Comparison of ENCODE assay signal across 12 cellular contexts in the genomic region with DNA sequence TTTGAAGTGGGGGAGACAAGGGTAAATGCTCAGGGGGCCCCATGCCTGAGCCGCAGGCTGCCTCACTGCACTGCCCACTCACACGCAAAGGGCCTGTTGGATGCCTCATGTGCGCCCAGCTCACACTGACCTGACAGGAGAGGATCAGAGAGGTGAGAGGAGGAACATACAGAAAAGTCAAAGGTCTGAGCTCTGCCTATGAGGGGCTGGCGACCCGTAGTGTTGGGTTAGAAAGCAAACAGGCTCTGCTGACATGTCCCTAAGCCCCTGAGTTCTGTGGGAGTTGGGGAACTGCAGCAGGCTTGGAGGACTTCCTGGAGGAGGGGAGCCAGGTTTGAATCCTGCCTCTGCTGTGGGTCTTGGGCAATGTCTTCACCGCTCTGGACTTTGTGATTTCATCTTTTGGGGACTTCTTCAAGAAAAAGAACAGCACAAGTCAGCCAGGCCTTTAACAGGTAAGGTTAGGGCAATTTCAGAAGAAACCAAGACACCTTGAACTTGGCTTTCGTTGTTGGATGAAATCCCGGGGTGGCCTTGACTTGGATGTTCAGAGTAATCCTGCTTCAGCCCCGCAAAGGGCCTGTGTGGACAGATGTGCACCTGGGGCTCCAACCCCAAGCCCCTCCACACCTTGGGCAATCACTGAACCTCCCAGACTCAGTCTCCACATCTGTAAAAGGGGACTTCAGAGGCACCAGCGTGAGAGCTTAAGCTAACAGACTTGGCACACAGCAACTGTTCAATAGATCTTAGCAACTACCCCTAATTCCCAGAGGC.
DNase-seq lines count a peak whose midpoint lies in the region; ATAC-seq, FAIRE-seq and TF ChIP-seq lines count a peak whose summit lies in the region.
"Had no signal": no experiment of that assay in that cellular context is flagged by ENCODE, and none has a peak within 500 bp of the region (broad histone marks: within the 10 kb centered on the region; RNA-seq: fewer than 3 reads in every experiment).

No MANE protein-coding gene starts in this region.

- no peak for TF ChIP-seq RAD21 in K562 (CRISPR knock-in tag; conservative IDR thresholded peaks at IDR 0.05 in 1 of 2, IDR thresholded peaks at IDR 0.05 in 1 of 2)

- TF ChIP-seq CTCF in HFFc6 (IDR thresholded peaks at IDR 0.05) = no peak
- no peak for TF ChIP-seq CTCF in K562 (IDR thresholded peaks at IDR 0.05 in 2 of 3, conservative IDR thresholded peaks at IDR 0.05 in 1 of 3; ENCODE audit: insufficient read depth in 2 of 3, low read depth in 1 of 3, low read length in 3 of 3)
- TF ChIP-seq CTCF in lower lobe of right lung (IDR thresholded peaks at IDR 0.05) = no peak

- no peak for TF ChIP-seq POLR2A in K562 (conservative IDR thresholded peaks at IDR 0.05)

- H4K20me1 ChIP-seq in K562 (replicated peaks; ENCODE audit: control insufficient read depth, insufficient read depth, low read length) = peaks cover 4% of the 10 kb centered on the region; the same call in 1 of the 2 replicates

- H3K36me3 ChIP-seq in K562 (ENCODE audit: control insufficient read depth, insufficient read depth, low read length) (no peaks in the 10 kb centered on the region), lower lobe of right lung (no peaks in the 10 kb centered on the region)

- peak overlapping the region; percentile 85 for H3K27ac Mint-ChIP-seq in HFFc6
- no peak overlapping the region for H3K27ac Mint-ChIP-seq in immature natural killer cell
- H3K27ac Mint-ChIP-seq: activated CD8-positive, alpha-beta T cell treated with anti-CD3 and anti-CD28 coated beads, Interleukin-2, amount 10 ng/mL, durations not matched to agents 7 days and 5 days; activated naive CD4-positive, alpha-beta T cell treated with anti-CD3 and anti-CD28 coated beads, Interleukin-2, amount 50 U/mL, for 24 hours; effector memory CD8-positive, alpha-beta T cell had no signal

- H3K27me3 Mint-ChIP-seq in HFFc6 (ENCODE audit: insufficient read depth) (peaks cover 5% of the 10 kb centered on the region), immature natural killer cell (ENCODE audit: low read depth in 3 of 3) (peaks cover 11 to 18% (median 17%) of the 10 kb centered on the region in 3 donors)

- H3K4me1 ChIP-seq in K562 (replicated peaks in 1 of 2; ENCODE audit: control insufficient read depth in 2 of 2, insufficient read depth in 2 of 2, low read length in 2 of 2) (peaks cover 4 to 15% of the 10 kb centered on the region in 2 experiments; a peak in 4 of 5 replicates), lower lobe of right lung (peaks cover 26% of the 10 kb centered on the region)

- H3K9me3 Mint-ChIP-seq in HFFc6 (no peaks in the 10 kb centered on the region), immature natural killer cell (no peaks in the 10 kb centered on the region)
- H3K9me3 Mint-ChIP-seq: activated naive CD4-positive, alpha-beta T cell treated with anti-CD3 and anti-CD28 coated beads, Interleukin-2, amount 50 U/mL, for 24 hours; CD8-positive, alpha-beta memory T cell; effector memory CD8-positive, alpha-beta T cell had no signal

- H3K4me3 ChIP-seq in K562 = no peak overlapping the region
- H3K4me3 ChIP-seq in lower lobe of right lung = no peak overlapping the region

- intact Hi-C loops in K562 (cut with micrococcal nuclease) (no loop called here), lower lobe of right lung (cut with DNase I) (no loop called here)

- POLR2A ChIA-PET in K562 (lab: Yijun Ruan, JAX) = interaction anchor here (0.6 to 1.2 kb wide), 2 partner anchors 10 to 16 kb away, joined by 3 to 4 read pairs; no protein-coding TSS in a partner anchor

- FAIRE-seq in K562 (lab: Jason Lieb, UNC) = no peak

- CTCF ChIA-PET in K562 (lab: Yijun Ruan, JAX; ENCODE audit: low intra/inter-chr PET ratio) = no interaction called here

- TF ChIP-seq EP300 in K562 (IDR thresholded peaks at IDR 0.05; ENCODE audit: low read length) = no peak

- in situ Hi-C loops in K562 (cut with MboI) = no loop called here

- no peak overlapping the region for H3K4me2 ChIP-seq in K562 (ENCODE audit: insufficient read depth, low read length)

- no TSS peak for BruUV-seq in K562 (replicated peaks; lab: Mats Ljungman, UMichigan)

- ATAC-seq in K562 = no peak
- ATAC-seq in lower lobe of right lung = no peak
- ATAC-seq in GM21723 (IDR thresholded peaks at IDR 0.05; ENCODE audit: unreplicated experiment) = no peak
- ATAC-seq: activated CD8-positive, alpha-beta T cell treated with anti-CD3 and anti-CD28 coated beads, Interleukin-2, amount 10 ng/mL, durations not matched to agents 7 days and 5 days; effector memory CD8-positive, alpha-beta T cell had no signal

- H3K27me3 ChIP-seq in K562 (ENCODE audit: control insufficient read depth in 2 of 2, insufficient read depth in 2 of 2, low read length in 2 of 2) (peaks cover 24 to 45% of the 10 kb centered on the region in 2 experiments), lower lobe of right lung (ENCODE audit: low read depth) (no peaks in the 10 kb centered on the region)

- H3K27ac ChIP-seq in K562 (ENCODE audit: extremely low read depth, low read depth, low read length) (no peak overlapping the region; the same call in 2 of the 3 replicates), lower lobe of right lung (peak overlapping the region; percentile 79)

- whole genome bisulfite sequencing in K562 (ENCODE audit: insufficient coverage, low coverage, missing lambda C conversion rate) = 34% methylated on average over 10 of the region's 10 CpGs

- H3K4me1 Mint-ChIP-seq in HFFc6 (ENCODE audit: low read depth) = peaks cover 29% of the 10 kb centered on the region
- H3K4me1 Mint-ChIP-seq in immature natural killer cell = peaks cover 3 to 8% of the 10 kb centered on the region in 2 donors

- H3K4me3 Mint-ChIP-seq in HFFc6 = peak overlapping the region; percentile 59; the same call in 1 of the 2 replicates
- no peak overlapping the region for H3K4me3 Mint-ChIP-seq in immature natural killer cell
- H3K4me3 Mint-ChIP-seq: activated CD8-positive, alpha-beta T cell treated with anti-CD3 and anti-CD28 coated beads, Interleukin-2, amount 10 ng/mL, durations not matched to agents 7 days and 5 days had no signal

- H3K79me2 ChIP-seq in K562 (ENCODE audit: control insufficient read depth, insufficient read depth, low read length) = no peaks in the 10 kb centered on the region

- H3K9me1 ChIP-seq in K562 (ENCODE audit: control insufficient read depth, insufficient read depth, low read length) = no peaks in the 10 kb centered on the region

- H3K36me3 Mint-ChIP-seq in HFFc6 (ENCODE audit: low read depth) (no peaks in the 10 kb centered on the region), immature natural killer cell (no peaks in the 10 kb centered on the region)
- H3K36me3 Mint-ChIP-seq: activated naive CD4-positive, alpha-beta T cell treated with anti-CD3 and anti-CD28 coated beads, Interleukin-2, amount 50 U/mL, for 24 hours; CD8-positive, alpha-beta memory T cell had no signal

- H3K9me3 ChIP-seq in K562 (replicated peaks; ENCODE audit: control insufficient read depth, insufficient read depth, low read depth, low read length) = no peaks in the 10 kb centered on the region
- H3K9me3 ChIP-seq in lower lobe of right lung = no peaks in the 10 kb centered on the region

- DNase-seq in HFFc6 (no peak), K562 (ENCODE audit: extremely low read depth in 1 of 4, low spot score in 3 of 4) (no peak), lower lobe of right lung (no peak), superior temporal gyrus (ENCODE audit: extremely low spot score) (peak; percentile 6), HCEC 1CT (no peak), NCI-H2196 treated with DMSO at 0.1 percent for 48 hours (lab: John Stamatoyannopoulos, UW; ENCODE audit: unreplicated experiment) (no peak), immature natural killer cell (no peak)
- DNase-seq: activated CD8-positive, alpha-beta T cell treated with anti-CD3 and anti-CD28 coated beads, Interleukin-2, amount 10 ng/mL, durations not matched to agents 7 days and 5 days; CD8-positive, alpha-beta memory T cell; effector memory CD8-positive, alpha-beta T cell had no signal

- H3K9ac ChIP-seq in K562 (ENCODE audit: insufficient read depth in 1 of 2, low read depth in 2 of 2, low read length in 2 of 2) = no peak overlapping the region

- H2AFZ ChIP-seq in K562 (ENCODE audit: low read depth, low read length) = no peak overlapping the region

TF ChIP-seq in K562, 482 proteins besides CTCF, POLR2A, EP300 and RAD21:
- peak; percentile 96 for TF ChIP-seq ZFP36 (IDR thresholded peaks at IDR 0.05; ENCODE audit: low read depth, low read length, partially characterized antibody)
- TF ChIP-seq, protein P1, sequence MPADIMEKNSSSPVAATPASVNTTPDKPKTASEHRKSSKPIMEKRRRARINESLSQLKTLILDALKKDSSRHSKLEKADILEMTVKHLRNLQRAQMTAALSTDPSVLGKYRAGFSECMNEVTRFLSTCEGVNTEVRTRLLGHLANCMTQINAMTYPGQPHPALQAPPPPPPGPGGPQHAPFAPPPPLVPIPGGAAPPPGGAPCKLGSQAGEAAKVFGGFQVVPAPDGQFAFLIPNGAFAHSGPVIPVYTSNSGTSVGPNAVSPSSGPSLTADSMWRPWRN (IDR thresholded peaks at IDR 0.05; ENCODE audit: low read depth) = no peak
- TF ChIP-seq ZNF436 (CRISPR knock-in tag; IDR thresholded peaks at IDR 0.05) = peak; percentile 70
- TF ChIP-seq JUND (IDR thresholded peaks at IDR 0.05; ENCODE audit: borderline replicate concordance, low read depth, low read length) = no peak
- TF ChIP-seq JUND (tag; IDR thresholded peaks at IDR 0.05; ENCODE audit: borderline replicate concordance, low read depth, low read length) = no peak
- TF ChIP-seq RBM25 (IDR thresholded peaks at IDR 0.05; ENCODE audit: low read depth, low read length, severe bottlenecking) = peak; percentile 71
- peak; percentile 66; the same call in 1 of the 2 replicates for TF ChIP-seq ADNP (tag; IDR thresholded peaks at IDR 0.05)
